In genomic region chr11:116788534-116788933, GRCh38 we compare ENCODE assay signal across 9 cellular contexts. TPM values are rescaled to one million over a fixed set of nuclear protein-coding genes. Genes with fewer than 3 reads are reported as not detected.
DNase-seq lines count a peak whose midpoint lies in the region; ATAC-seq and TF ChIP-seq lines count a peak whose summit lies in the region.
"Had no signal": no experiment of that assay in that cellular context is flagged by ENCODE, and none has a peak within 500 bp of the region (broad histone marks: within the 10 kb centered on the region; RNA-seq: fewer than 3 reads in every experiment).

No MANE protein-coding gene starts in this region.

- H3K36me3 Mint-ChIP-seq in naive thymus-derived CD4-positive, alpha-beta T cell, result peaks cover 9 to 30% (median 21%) of the 10 kb centered on the region in 5 donors

- peaks cover 0 to 4% (median 0%) of the 10 kb centered on the region in 11 donors for H3K9me3 Mint-ChIP-seq in naive thymus-derived CD4-positive, alpha-beta T cell

- peak overlapping the region; percentile 100 for H2AFZ ChIP-seq in ACC112 (ENCODE audit: low read length, unreplicated experiment)

- peak overlapping the region; percentile 80 to 98 (median 96) for H3K27ac Mint-ChIP-seq in naive thymus-derived CD4-positive, alpha-beta T cell

- H3K27me3 Mint-ChIP-seq in naive thymus-derived CD4-positive, alpha-beta T cell, result no peaks in the 10 kb centered on the region

- peaks cover 21% of the 10 kb centered on the region for H3K79me2 ChIP-seq in ACC112 (ENCODE audit: control insufficient read depth, insufficient read depth, low read length, unreplicated experiment)

- intact Hi-C loops in naive thymus-derived CD4-positive, alpha-beta T cell (cut with micrococcal nuclease), result loop anchor here (1.0 to 5.0 kb wide), 8 partner anchors 15 to 539 kb away; partner anchors contain the start of genes CEP164 (in 1 of the 2), PAFAH1B2 (in 1 of the 2), SIDT2 (in 1 of the 2) and SIK3 (in 1 of the 2)

- H3K4me1 ChIP-seq in ACC112 (ENCODE audit: control insufficient read depth, insufficient read depth, low read length, unreplicated experiment), result peaks cover 32% of the 10 kb centered on the region
- H3K4me1 ChIP-seq in naive thymus-derived CD4-positive, alpha-beta T cell (ENCODE audit: control insufficient read depth in 2 of 2, insufficient read depth in 2 of 2, low read length in 2 of 2), result peaks cover 17 to 24% of the 10 kb centered on the region in 2 donors

- peak overlapping the region; percentile 98 for H3K4me3 ChIP-seq in ACC112 (ENCODE audit: low read depth, low read length)
- H3K4me3 ChIP-seq in Jurkat, Clone E6-1 (ENCODE audit: low read length), result peak overlapping the region; percentile 90
- peak overlapping the region; percentile 79 for H3K4me3 ChIP-seq in naive thymus-derived CD4-positive, alpha-beta T cell (ENCODE audit: low read length)

- no peak for TF ChIP-seq CTCF in GM13977 (IDR thresholded peaks at IDR 0.05; ENCODE audit: extremely low read depth, insufficient read depth, missing control alignments)

- POLR2A ChIA-PET in naive thymus-derived CD4-positive, alpha-beta T cell (lab: Charles Lee), result interaction anchor here (0.7 to 3.3 kb wide), 9 partner anchors 12 to 442 kb away, joined by 3 to 49 read pairs (median 7); partner anchors contain the start of genes APOA1, BUD13, SIDT2 and SIK3

- H3K27ac ChIP-seq in ACC112 (ENCODE audit: low read depth, low read length), result peak overlapping the region; percentile 74
- H3K27ac ChIP-seq in cingulate gyrus (ENCODE audit: low read depth, low read length), result peak overlapping the region; percentile 76
- H3K27ac ChIP-seq in naive thymus-derived CD4-positive, alpha-beta T cell (ENCODE audit: low read depth, low read length), result peak overlapping the region; percentile 95

- H3K4me1 Mint-ChIP-seq in naive thymus-derived CD4-positive, alpha-beta T cell, result peaks cover 32 to 57% (median 47%) of the 10 kb centered on the region in 7 donors

- no peaks in the 10 kb centered on the region for H3K9me3 ChIP-seq in naive thymus-derived CD4-positive, alpha-beta T cell (ENCODE audit: control insufficient read depth in 2 of 3, low read length in 3 of 3)

- CTCF ChIA-PET in naive thymus-derived CD4-positive, alpha-beta T cell (lab: Charles Lee), result interaction anchor here (1.6 to 5.8 kb wide), 3 partner anchors 47 to 317 kb away, joined by 6 to 66 read pairs (median 39); partner anchors contain the start of gene APOA1

- no peak for ATAC-seq in naive thymus-derived CD4-positive, alpha-beta T cell
- ATAC-seq in HG02588 (IDR thresholded peaks at IDR 0.05; ENCODE audit: unreplicated experiment) (no peak), GM21528 (IDR thresholded peaks at IDR 0.05; ENCODE audit: low FRiP score, unreplicated experiment) (no peak)

- in situ Hi-C loops in GM13977 (cut with MboI; ENCODE audit: low pct_unique_long_range_greater_than_20kb, low sequenced_read_pairs, unreplicated experiment), result loop anchor here (25.0 kb wide), 1 partner anchor 324 kb away; no protein-coding TSS in a partner anchor

- peak overlapping the region; percentile 85 to 98 (median 92) for H3K4me3 Mint-ChIP-seq in naive thymus-derived CD4-positive, alpha-beta T cell

- no peak for DNase-seq in Jurkat, Clone E6-1 (ENCODE audit: low read depth, low spot score)
- DNase-seq in naive thymus-derived CD4-positive, alpha-beta T cell, result no peak
- no peak for DNase-seq in GM13977 (ENCODE audit: low spot score)
- no peak for DNase-seq in stimulated activated CD4-positive, alpha-beta T cell treated with anti-CD3 and anti-CD28 coated beads, Interleukin-4, amount 100 ng/mL, for 24 hours

- H3K27me3 ChIP-seq in ACC112 (ENCODE audit: insufficient read depth, low read length), result no peaks in the 10 kb centered on the region
- no peaks in the 10 kb centered on the region for H3K27me3 ChIP-seq in naive thymus-derived CD4-positive, alpha-beta T cell (ENCODE audit: control insufficient read depth in 2 of 2, insufficient read depth in 2 of 2, low read length in 2 of 2)

- H3K36me3 ChIP-seq in ACC112 (ENCODE audit: insufficient read depth, low read length), result peaks cover 24% of the 10 kb centered on the region
- peaks cover 20 to 35% (median 25%) of the 10 kb centered on the region in 3 experiments for H3K36me3 ChIP-seq in naive thymus-derived CD4-positive, alpha-beta T cell (ENCODE audit: control insufficient read depth in 2 of 3, insufficient read depth in 3 of 3, low read length in 3 of 3)

RNA-seq across cellular contexts. Expression of gene ZPR1, which starts 0.7 kb away (rescaled TPM):
- polyA plus RNA-seq in Jurkat, Clone E6-1 (2012; ENCODE audit: insufficient read depth, insufficient read length), result 96.2 TPM
- total RNA-seq in naive thymus-derived CD4-positive, alpha-beta T cell, result 100 to 1,000 TPM in 1 of 5 experiments, 10 to 100 TPM in 4; 65.8 to 117 (median 68.8) TPM
- polyA plus RNA-seq in naive thymus-derived CD4-positive, alpha-beta T cell, result 10 to 100 TPM; 30.9 to 38.8 TPM

RNA-seq across cellular contexts. Expression of gene APOA5, which starts 3.1 kb away (rescaled TPM):
- polyA plus RNA-seq in Jurkat, Clone E6-1 (2012; ENCODE audit: insufficient read depth, insufficient read length), result not detected
- total RNA-seq in naive thymus-derived CD4-positive, alpha-beta T cell, result not detected
- not detected for polyA plus RNA-seq in naive thymus-derived CD4-positive, alpha-beta T cell
- total RNA-seq: frontal cortex had no signal

RNA-seq across cellular contexts. Expression of gene BUD13, which starts 15.7 kb away (rescaled TPM):
- 53.3 TPM for polyA plus RNA-seq in Jurkat, Clone E6-1 (2012; ENCODE audit: insufficient read depth, insufficient read length)
- 10 to 100 TPM; 10.3 to 32.0 (median 20.3) TPM for total RNA-seq in naive thymus-derived CD4-positive, alpha-beta T cell
- polyA plus RNA-seq in naive thymus-derived CD4-positive, alpha-beta T cell, result 10 to 100 TPM in 1 of 2 donors, 1 to 10 TPM in 1; 9.4 to 27.9 TPM

RNA-seq across cellular contexts. Expression of gene APOA4, which starts 34.6 kb away (rescaled TPM):
- polyA plus RNA-seq in Jurkat, Clone E6-1 (2012; ENCODE audit: insufficient read depth, insufficient read length), result not detected
- total RNA-seq in naive thymus-derived CD4-positive, alpha-beta T cell, result not detected
- polyA plus RNA-seq in naive thymus-derived CD4-positive, alpha-beta T cell, result not detected
- total RNA-seq: frontal cortex had no signal

RNA-seq across cellular contexts. Expression of gene APOC3, which starts 41.2 kb away (rescaled TPM):
- not detected for polyA plus RNA-seq in Jurkat, Clone E6-1 (2012; ENCODE audit: insufficient read depth, insufficient read length)
- not detected for total RNA-seq in naive thymus-derived CD4-positive, alpha-beta T cell
- not detected for polyA plus RNA-seq in naive thymus-derived CD4-positive, alpha-beta T cell
- total RNA-seq: frontal cortex had no signal
